Comparison of ENCODE assay signal across 13 cellular contexts in genomic region chr7:20596653-20597052, GRCh38. TPM values are rescaled to one million over a fixed set of nuclear protein-coding genes. Genes with fewer than 3 reads are reported as not detected.
DNase-seq lines count a peak whose midpoint lies in the region; ATAC-seq, FAIRE-seq and TF ChIP-seq lines count a peak whose summit lies in the region.
"Had no signal": no experiment of that assay in that cellular context is flagged by ENCODE, and none has a peak within 500 bp of the region (broad histone marks: within the 10 kb centered on the region; RNA-seq: fewer than 3 reads in every experiment).

No MANE protein-coding gene starts in this region.

- H3K27me3 Mint-ChIP-seq in T-helper 17 cell, result peaks cover 40% of the 10 kb centered on the region

- peaks cover 8% of the 10 kb centered on the region for H3K4me1 Mint-ChIP-seq in T-helper 17 cell
- H3K4me1 Mint-ChIP-seq: activated naive CD4-positive, alpha-beta T cell treated with anti-CD3 and anti-CD28 coated beads, Interleukin-2, amount 50 U/mL, for 24 hours had no signal

- no peaks in the 10 kb centered on the region for H3K9me3 ChIP-seq in T-helper 17 cell (ENCODE audit: control insufficient read depth, low read length, poor library complexity, severe bottlenecking)

- TF ChIP-seq CTCF in choroid plexus epithelial cell (conservative IDR thresholded peaks at IDR 0.05; ENCODE audit: low read depth, low read length), result no peak

- DNase-seq in AG20443 (ENCODE audit: low spot score) (peak; percentile 42), M059J (ENCODE audit: low read depth) (peak; percentile 78), choroid plexus epithelial cell (ENCODE audit: low read depth) (peak; percentile 62), lung microvascular endothelial cell (ENCODE audit: low read depth in 2 of 2) (peak; percentile 16 to 67), NK-92 (lab: John Stamatoyannopoulos, UW; ENCODE audit: unreplicated experiment) (no peak), GM19239 (ENCODE audit: insufficient read length, low spot score) (no peak), T-helper 17 cell (no peak)
- DNase-seq: activated CD8-positive, alpha-beta memory T cell treated with anti-CD3 and anti-CD28 coated beads for 24 hours; C1 segment of cervical spinal cord; stimulated activated naive CD4-positive, alpha-beta T cell had no signal

- H3K4me3 ChIP-seq in choroid plexus epithelial cell (ENCODE audit: low read depth, low read length), result no peak overlapping the region

- H3K4me3 Mint-ChIP-seq in T-helper 17 cell, result no peak overlapping the region
- H3K4me3 Mint-ChIP-seq: activated naive CD4-positive, alpha-beta T cell treated with anti-CD3 and anti-CD28 coated beads, Interleukin-2, amount 50 U/mL, for 24 hours had no signal

- H3K36me3 Mint-ChIP-seq in T-helper 17 cell (ENCODE audit: low read depth), result no peaks in the 10 kb centered on the region
- H3K36me3 Mint-ChIP-seq: activated naive CD4-positive, alpha-beta T cell treated with anti-CD3 and anti-CD28 coated beads, Interleukin-2, amount 50 U/mL, for 24 hours had no signal

- H3K27ac Mint-ChIP-seq in T-helper 17 cell, result no peak overlapping the region
- H3K27ac Mint-ChIP-seq: activated naive CD4-positive, alpha-beta T cell treated with anti-CD3 and anti-CD28 coated beads, Interleukin-2, amount 50 U/mL, for 24 hours had no signal

- no peak for ATAC-seq in T-helper 17 cell
- no peak for ATAC-seq in HG02973 (IDR thresholded peaks at IDR 0.05; ENCODE audit: unreplicated experiment)

- FAIRE-seq in GM19239 (lab: Jason Lieb, UNC), result no peak

RNA-seq across cellular contexts. Expression of gene ABCB5, which starts 18.8 kb away (rescaled TPM):
- total RNA-seq in M059J (2014; rRNA removed; shearing (Covaris generic)), result not detected in 2 replicates
- total RNA-seq in lung microvascular endothelial cell, result not detected in 2 replicates
- total RNA-seq in T-helper 17 cell, result not detected
- total RNA-seq: OCI-LY7 had no signal

Comparison
In these comparisons a context has a peak if more than half of its experiments do, and no peak if none do; other contexts are left out.
1. DNase-seq: peak in AG20443 (single experiment), M059J (single experiment), choroid plexus epithelial cell (single experiment) and lung microvascular endothelial cell (2 of 2); none in NK-92 (single experiment), GM19239 (single experiment) and T-helper 17 cell (0 of 3).